Comparison of ENCODE assay signal across 11 cellular contexts in the genomic region with DNA sequence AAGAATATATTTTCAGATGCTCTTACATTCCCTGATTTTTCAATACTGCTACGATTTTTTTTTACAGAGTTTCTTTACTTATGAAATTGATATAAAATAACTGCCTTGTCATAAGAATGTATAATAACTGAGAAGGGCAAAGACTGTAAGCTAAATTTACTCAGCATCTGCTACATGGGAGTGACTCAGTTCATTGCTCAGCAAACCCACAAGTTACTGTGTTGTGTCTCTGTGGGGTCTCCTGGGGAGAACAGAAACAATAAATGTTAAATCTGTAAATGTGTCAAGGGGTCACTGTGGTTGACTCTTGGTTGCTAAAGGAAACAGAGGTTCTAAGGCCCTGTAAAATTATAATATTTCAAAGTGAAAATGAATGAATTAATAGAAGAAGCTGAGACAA.
DNase-seq lines count a peak whose midpoint lies in the region; ATAC-seq, FAIRE-seq and TF ChIP-seq lines count a peak whose summit lies in the region.
"Had no signal": no experiment of that assay in that cellular context is flagged by ENCODE, and none has a peak within 500 bp of the region (broad histone marks: within the 10 kb centered on the region; RNA-seq: fewer than 3 reads in every experiment).

No MANE protein-coding gene starts in this region.

- TF ChIP-seq CTCF in fibroblast of mammary gland (conservative IDR thresholded peaks at IDR 0.05; ENCODE audit: control insufficient read depth, insufficient read depth, low read depth, low read length) (no peak), coronary artery (IDR thresholded peaks at IDR 0.05) (no peak)

- ATAC-seq in GM21423 (IDR thresholded peaks at IDR 0.05; ENCODE audit: unreplicated experiment): peak; percentile 77
- peak; percentile 85 for ATAC-seq in HG03571 (IDR thresholded peaks at IDR 0.05; ENCODE audit: unreplicated experiment)

- no peaks in the 10 kb centered on the region for H3K27me3 ChIP-seq in small intestine (ENCODE audit: control insufficient read depth in 2 of 2, insufficient read depth in 2 of 2, low read length in 2 of 2)

- FAIRE-seq in small intestine (lab: Jason Lieb, UNC): no peak
- FAIRE-seq: H1 had no signal

- no peaks in the 10 kb centered on the region for H3K9me3 ChIP-seq in small intestine (ENCODE audit: control insufficient read depth, low read depth)

- DNase-seq in EH (ENCODE audit: low read depth) (peak; percentile 86), fibroblast of mammary gland (ENCODE audit: low read depth) (peak; percentile 89), coronary artery (ENCODE audit: low spot score) (no peak), NCI-H1930 (lab: John Stamatoyannopoulos, UW) (no peak), small intestine (no peak)
- DNase-seq in stimulated activated CD4-positive, alpha-beta T cell treated with anti-CD3 and anti-CD28 coated beads, Interleukin-4, amount 100 ng/mL, for 4 hours: no peak
- DNase-seq: activated T-cell treated with anti-CD3 and anti-CD28 coated beads, Interleukin-2, amount 50 U/mL, for 1 hour had no signal

- no peaks in the 10 kb centered on the region for H3K4me1 ChIP-seq in small intestine (ENCODE audit: control insufficient read depth in 2 of 2, insufficient read depth in 1 of 2, low read depth in 1 of 2, low read length in 1 of 2)
- H3K4me1 ChIP-seq: parathyroid adenoma had no signal

- H3K36me3 ChIP-seq in small intestine (ENCODE audit: control insufficient read depth in 2 of 2, insufficient read depth in 2 of 2, low read length in 2 of 2): no peaks in the 10 kb centered on the region

- 60 to 81% (median 79%) methylated on average over 1 of the region's 1 CpG for WGBS in small intestine, 3 donors

- no peak overlapping the region for H3K4me3 ChIP-seq in fibroblast of mammary gland (ENCODE audit: control insufficient read depth, low read depth, low read length)
- H3K4me3 ChIP-seq in coronary artery: no peak overlapping the region
- H3K4me3 ChIP-seq in small intestine (ENCODE audit: low read depth in 1 of 2, low read length in 2 of 2): no peak overlapping the region

- H3K27ac ChIP-seq in coronary artery (no peak overlapping the region), small intestine (ENCODE audit: low read depth in 1 of 2, low read length in 1 of 2) (no peak overlapping the region)
- H3K27ac ChIP-seq: parathyroid adenoma had no signal

Comparison
In these comparisons a context has a peak if more than half of its experiments do, and no peak if none do; other contexts are left out.
1. DNase-seq: peak in EH (single experiment) and fibroblast of mammary gland (single experiment); none in stimulated activated CD4-positive, alpha-beta T cell treated with anti-CD3 and anti-CD28 coated beads, Interleukin-4, amount 100 ng/mL, for 4 hours (0 of 2), coronary artery (single experiment), NCI-H1930 (0 of 2) and small intestine (single experiment).